Comparison of ENCODE assay signal across 30 cellular contexts in the genomic region with DNA sequence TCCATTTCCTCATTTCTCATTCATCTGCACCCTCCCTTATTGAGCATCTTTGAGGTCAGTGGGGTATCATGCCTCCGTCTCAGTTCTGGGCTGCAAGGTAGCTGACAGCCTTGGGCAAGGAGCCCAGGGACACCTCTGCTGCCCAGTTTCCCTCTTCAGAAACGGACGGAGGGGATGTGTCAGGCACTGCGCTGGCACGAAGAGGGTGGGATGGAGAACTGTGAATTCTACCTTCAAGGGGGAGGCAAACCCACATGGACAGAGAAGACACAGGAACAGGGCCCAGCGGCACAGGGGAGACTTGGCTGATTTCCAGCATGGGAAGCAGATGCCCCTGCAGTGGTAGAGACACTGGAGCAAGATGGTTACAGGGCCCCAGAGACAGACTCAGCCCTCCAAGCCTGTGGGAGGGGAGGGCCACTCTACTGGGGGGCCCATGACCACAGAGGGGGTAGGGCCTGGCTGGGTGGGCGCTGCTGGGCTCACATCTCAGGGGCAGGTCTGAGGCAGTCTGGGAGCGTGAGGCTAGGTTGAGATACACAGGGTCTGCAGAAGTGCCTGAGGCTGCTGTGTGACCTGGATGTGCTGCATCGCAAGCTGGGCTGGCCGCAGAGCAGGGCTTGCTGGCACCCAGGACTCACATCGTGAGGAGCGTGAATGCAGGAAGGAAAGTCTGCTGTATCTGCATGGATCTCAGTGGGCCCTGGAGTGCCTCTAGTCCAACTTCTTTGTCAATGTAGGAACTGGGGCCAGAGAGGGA.
"Had no signal": no experiment of that assay in that cellular context is flagged by ENCODE, and none has a peak within 500 bp of the region (broad histone marks: within the 10 kb centered on the region; RNA-seq: fewer than 3 reads in every experiment).

No MANE protein-coding gene starts in this region.

- DNase-seq: activated CD4-positive, alpha-beta memory T cell treated with anti-CD3 and anti-CD28 coated beads, Interleukin-2, amount 10 ng/mL, durations not matched to agents 7 days and 5 days; activated CD4-positive, alpha-beta T cell treated with anti-CD3 and anti-CD28 coated beads for 1 hour; activated CD4-positive, alpha-beta T cell treated with anti-CD3 and anti-CD28 coated beads, Interleukin-2, amount 10 ng/mL, durations not matched to agents 7 days and 5 days; activated CD8-positive, alpha-beta memory T cell treated with anti-CD3 and anti-CD28 coated beads, Interleukin-2, amount 50 U/mL, for 48 hours; activated gamma-delta T cell treated with Interleukin-2 at 50 U/mL for 16 hours; activated naive CD4-positive, alpha-beta T cell treated with anti-CD3 and anti-CD28 coated beads, Interleukin-2, amount 50 U/mL, for 16 hours; activated T-cell treated with anti-CD3 and anti-CD28 coated beads, Interleukin-2, amount 50 U/mL, for 24 hours; amniotic stem cell; brain microvascular endothelial cell; dorsolateral prefrontal cortex; effector memory CD4-positive, alpha-beta T cell; left cardiac atrium; naive B cell; nephron progenitor cell; nucleus accumbens; sigmoid colon; small intestine; stimulated activated CD4-positive, alpha-beta T cell treated with anti-CD3 and anti-CD28 coated beads, Interleukin-1b, Interleukin-23, amount 100 ng/mL, for 48 hours; stimulated activated naive B cell treated with anti-CD40 and anti-IgM and Interleukin-4, amounts not matched to agents 10 μg/mL and 1 μg/mL and 100 μg/mL, for 72 hours; T-helper 2 cell had no signal

- H3K4me1 Mint-ChIP-seq: activated CD4-positive, alpha-beta memory T cell treated with anti-CD3 and anti-CD28 coated beads, Interleukin-2, amount 10 ng/mL, durations not matched to agents 7 days and 5 days; activated CD4-positive, alpha-beta T cell treated with anti-CD3 and anti-CD28 coated beads, Interleukin-2, amount 10 ng/mL, durations not matched to agents 7 days and 5 days had no signal

- H3K4me3 Mint-ChIP-seq: activated CD4-positive, alpha-beta memory T cell treated with anti-CD3 and anti-CD28 coated beads, Interleukin-2, amount 10 ng/mL, durations not matched to agents 7 days and 5 days; activated CD4-positive, alpha-beta T cell treated with anti-CD3 and anti-CD28 coated beads, Interleukin-2, amount 10 ng/mL, durations not matched to agents 7 days and 5 days; activated T-cell treated with anti-CD3 and anti-CD28 coated beads, Interleukin-2, amount 50 U/mL, for 24 hours; mesothelial cell of epicardium; nephron progenitor cell; stimulated activated naive B cell treated with anti-CD40 and anti-IgM and Interleukin-4, amounts not matched to agents 10 μg/mL and 1 μg/mL and 100 μg/mL, for 72 hours; WTC11 had no signal

- H3K9ac ChIP-seq: parathyroid adenoma had no signal

- H3K27me3 ChIP-seq: brain microvascular endothelial cell, dorsolateral prefrontal cortex, gastroesophageal sphincter, hepatocyte, sigmoid colon, tibial nerve had no signal

- H3K4me3 ChIP-seq: coronary artery, dorsolateral prefrontal cortex, gastroesophageal sphincter, hepatocyte, psoas muscle, sigmoid colon, tibial nerve had no signal

- H3K36me3 ChIP-seq: brain microvascular endothelial cell, gastroesophageal sphincter, sigmoid colon, tibial nerve had no signal

- ATAC-seq: gastroesophageal sphincter; left cardiac atrium; psoas muscle; stimulated activated naive B cell treated with anti-CD40 and anti-IgM and Interleukin-4, amounts not matched to agents 10 μg/mL and 1 μg/mL and 100 μg/mL, for 72 hours had no signal

- H3K9me3 ChIP-seq: gastroesophageal sphincter, psoas muscle, sigmoid colon, tibial nerve had no signal

- H3K27ac ChIP-seq: brain microvascular endothelial cell, coronary artery, dorsolateral prefrontal cortex, gastroesophageal sphincter, hepatocyte, parathyroid adenoma, psoas muscle, sigmoid colon, tibial nerve had no signal

- H3K9me3 Mint-ChIP-seq: activated CD4-positive, alpha-beta memory T cell treated with anti-CD3 and anti-CD28 coated beads, Interleukin-2, amount 10 ng/mL, durations not matched to agents 7 days and 5 days; activated CD4-positive, alpha-beta T cell treated with anti-CD3 and anti-CD28 coated beads, Interleukin-2, amount 10 ng/mL, durations not matched to agents 7 days and 5 days; activated T-cell treated with anti-CD3 and anti-CD28 coated beads, Interleukin-2, amount 50 U/mL, for 24 hours; mesothelial cell of epicardium; nephron progenitor cell; stimulated activated naive B cell treated with anti-CD40 and anti-IgM and Interleukin-4, amounts not matched to agents 10 μg/mL and 1 μg/mL and 100 μg/mL, for 72 hours; WTC11 had no signal

- H3K4me1 ChIP-seq: gastroesophageal sphincter, parathyroid adenoma, psoas muscle, sigmoid colon, tibial nerve had no signal

- H3K27ac Mint-ChIP-seq: activated CD4-positive, alpha-beta memory T cell treated with anti-CD3 and anti-CD28 coated beads, Interleukin-2, amount 10 ng/mL, durations not matched to agents 7 days and 5 days; activated CD4-positive, alpha-beta T cell treated with anti-CD3 and anti-CD28 coated beads, Interleukin-2, amount 10 ng/mL, durations not matched to agents 7 days and 5 days; activated T-cell treated with anti-CD3 and anti-CD28 coated beads, Interleukin-2, amount 50 U/mL, for 24 hours; mesothelial cell of epicardium; nephron progenitor cell; stimulated activated naive B cell treated with anti-CD40 and anti-IgM and Interleukin-4, amounts not matched to agents 10 μg/mL and 1 μg/mL and 100 μg/mL, for 72 hours; WTC11 had no signal

- FAIRE-seq: astrocyte, keratinocyte, small intestine had no signal

- H3K36me3 Mint-ChIP-seq: mesothelial cell of epicardium; naive B cell; stimulated activated naive B cell treated with anti-CD40 and anti-IgM and Interleukin-4, amounts not matched to agents 10 μg/mL and 1 μg/mL and 100 μg/mL, for 72 hours; WTC11 had no signal
